In the genomic region with DNA sequence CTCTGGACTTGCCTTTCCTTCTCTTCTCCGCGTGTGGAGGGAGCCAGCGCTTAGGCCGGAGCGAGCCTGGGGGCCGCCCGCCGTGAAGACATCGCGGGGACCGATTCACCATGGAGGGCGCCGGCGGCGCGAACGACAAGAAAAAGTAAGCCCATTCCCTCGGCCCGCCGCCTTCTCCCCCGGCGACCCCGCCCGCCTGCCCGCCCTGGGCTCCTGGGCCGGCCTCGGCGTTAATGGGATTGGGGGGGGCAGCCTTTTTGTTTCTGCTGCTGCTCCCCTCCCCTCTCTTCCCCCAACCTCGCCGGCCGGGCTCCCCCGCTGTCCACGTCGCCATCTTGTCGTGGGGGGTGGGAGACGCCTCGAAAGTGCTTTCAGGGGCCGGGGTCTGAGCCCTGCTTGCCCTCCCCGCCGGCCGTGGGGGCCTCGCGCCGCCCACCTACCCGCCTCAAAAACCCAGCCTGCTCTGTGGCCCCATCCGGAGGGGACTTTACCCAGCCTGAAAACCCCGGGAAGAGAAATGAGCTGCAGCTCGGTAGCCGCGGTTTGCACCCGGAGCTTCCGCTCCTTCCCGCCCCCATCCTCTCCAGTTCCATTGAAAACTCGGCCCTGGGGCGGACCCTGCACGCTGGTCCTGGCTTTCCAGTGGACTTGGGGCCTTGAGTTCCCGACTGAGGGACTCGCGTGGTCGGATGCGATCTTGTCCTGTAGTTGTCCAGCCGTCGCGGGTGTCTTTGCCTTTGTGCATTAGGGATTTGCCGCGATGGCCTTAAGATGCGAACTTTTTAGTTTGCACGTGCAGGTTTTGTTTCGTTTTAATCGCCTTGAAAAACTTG, we compare ENCODE assay signal across 8 cellular contexts. TPM values are rescaled to one million over a fixed set of nuclear protein-coding genes. Genes with fewer than 3 reads are reported as not detected.
A peak's percentile ranks its signal among the peaks of the same experiment; 100 is the strongest.
DNase-seq lines count a peak whose midpoint lies in the region; ATAC-seq, FAIRE-seq and TF ChIP-seq lines count a peak whose summit lies in the region.

No MANE protein-coding gene starts in this region.

- ATAC-seq in HG02938 (IDR thresholded peaks at IDR 0.05; ENCODE audit: unreplicated experiment) (peak; percentile 5), GM18520 (IDR thresholded peaks at IDR 0.05; ENCODE audit: unreplicated experiment) (no peak)

- H3K4me3 Mint-ChIP-seq in chondrocyte (ENCODE audit: unreplicated experiment): peak overlapping the region; percentile 93

- H3K36me3 Mint-ChIP-seq in chondrocyte (ENCODE audit: low read depth): peaks cover 15% of the 10 kb centered on the region

- DNase-seq in GM12892 (ENCODE audit: insufficient read length) (peak; percentile 25), NCI-H345 (lab: John Stamatoyannopoulos, UW) (peak; percentile 69), chondrocyte (ENCODE audit: low spot score) (peak; percentile 89), left kidney (ENCODE audit: low read depth, low spot score) (peak; percentile 89)
- DNase-seq in activated CD4-positive, alpha-beta T cell treated with anti-CD3 and anti-CD28 coated beads for 1 hour: peak; percentile 21
- peak; percentile 21 for DNase-seq in stimulated activated CD4-positive, alpha-beta T cell treated with anti-CD3 and anti-CD28 coated beads, Interleukin-2, amount 100 ng/mL, for 4 hours (ENCODE audit: low read depth)

- H3K9me3 Mint-ChIP-seq in chondrocyte (ENCODE audit: low read depth): no peaks in the 10 kb centered on the region

- peak; percentile 51 for FAIRE-seq in GM12892 (lab: Jason Lieb, UNC)

- TF ChIP-seq POLR2A in GM12892 (IDR thresholded peaks at IDR 0.05; ENCODE audit: low read depth, low read length): peak; percentile 32; the same call in 1 of the 2 replicates

- peak overlapping the region; percentile 100 for H3K27ac Mint-ChIP-seq in chondrocyte (ENCODE audit: unreplicated experiment)

- no peaks in the 10 kb centered on the region for H3K27me3 Mint-ChIP-seq in chondrocyte (ENCODE audit: low read depth)

- H3K4me1 Mint-ChIP-seq in chondrocyte (ENCODE audit: low read depth): peaks cover 36% of the 10 kb centered on the region

- peak; percentile 3 for TF ChIP-seq CTCF in chondrocyte (IDR thresholded peaks at IDR 0.05)

RNA-seq across cellular contexts. Expression of a gene that starts 0.6 kb away (rescaled TPM):
- 46.9 TPM for polyA plus RNA-seq in GM12892 (2012; ENCODE audit: missing spikeins)
- total RNA-seq in chondrocyte: 466 to 676 TPM (median 660 TPM) in 3 replicates

Comparison
In these comparisons a context has a peak if more than half of its experiments do, and no peak if none do; other contexts are left out.
1. DNase-seq: peak in every context shown above with its lines; median percentile 89 in chondrocyte; 89 in left kidney; 69 in NCI-H345; 25 in GM12892; 21 in activated CD4-positive, alpha-beta T cell treated with anti-CD3 and anti-CD28 coated beads for 1 hour; 21 in stimulated activated CD4-positive, alpha-beta T cell treated with anti-CD3 and anti-CD28 coated beads, Interleukin-2, amount 100 ng/mL, for 4 hours.